27 cellular contexts compared by ENCODE assay signal in genomic region chr12:111088409-111088808, GRCh38. TPM values are rescaled to one million over a fixed set of nuclear protein-coding genes. Genes with fewer than 3 reads are reported as not detected.
"Had no signal": no experiment of that assay in that cellular context is flagged by ENCODE, and none has a peak within 500 bp of the region (broad histone marks: within the 10 kb centered on the region; RNA-seq: fewer than 3 reads in every experiment).

No MANE protein-coding gene starts in this region.

- H3K4me1 ChIP-seq: esophagus muscularis mucosa, foreskin keratinocyte, gastrocnemius medialis, heart left ventricle had no signal

- DNase-seq: activated CD4-positive, alpha-beta memory T cell treated with anti-CD3 and anti-CD28 coated beads, Interleukin-2, amount 10 ng/mL, durations not matched to agents 7 days and 5 days; activated CD4-positive, alpha-beta T cell treated with anti-CD3 and anti-CD28 coated beads for 1 hour; activated CD4-positive, alpha-beta T cell treated with anti-CD3 and anti-CD28 coated beads for 4 hours; activated CD4-positive, alpha-beta T cell treated with anti-CD3 and anti-CD28 coated beads, Interleukin-2, amount 10 ng/mL, durations not matched to agents 7 days and 5 days; activated CD4-positive, alpha-beta T cell treated with anti-CD3 and anti-CD28 coated beads, Interleukin-2, amount 50 U/mL, for 4 hours; activated CD8-positive, alpha-beta memory T cell treated with anti-CD3 and anti-CD28 coated beads, Interleukin-2, amount 50 U/mL, for 48 hours; activated gamma-delta T cell; activated naive CD4-positive, alpha-beta T cell; activated naive CD4-positive, alpha-beta T cell treated with anti-CD3 and anti-CD28 coated beads, Interleukin-2, amount 10 ng/mL, durations not matched to agents 7 days and 5 days; activated naive CD8-positive, alpha-beta T cell treated with anti-CD3 and anti-CD28 coated beads, Interleukin-2, amount 10 ng/mL, durations not matched to agents 7 days and 5 days; activated T-cell treated with anti-CD3 and anti-CD28 coated beads for 4 hours; activated T-cell treated with anti-CD3 and anti-CD28 coated beads, Interleukin-2, amount 50 U/mL, for 24 hours; activated T-cell treated with anti-CD3 and anti-CD28 coated beads, Interleukin-2, amount 50 U/mL, for 72 hours; amniotic stem cell; anterior cingulate cortex; brain microvascular endothelial cell; dorsolateral prefrontal cortex; effector memory CD4-positive, alpha-beta T cell; endodermal cell; foreskin keratinocyte; gastrocnemius medialis; glutamatergic neuron; heart left ventricle; T-helper 2 cell had no signal

- H3K36me3 ChIP-seq: brain microvascular endothelial cell, esophagus muscularis mucosa, gastrocnemius medialis, heart left ventricle had no signal

- H3K9me3 ChIP-seq: esophagus muscularis mucosa, gastrocnemius medialis, heart left ventricle had no signal

- H3K27ac ChIP-seq: brain microvascular endothelial cell, coronary artery, dorsolateral prefrontal cortex, esophagus muscularis mucosa, foreskin keratinocyte, gastrocnemius medialis, heart left ventricle had no signal

- H3K4me3 ChIP-seq: coronary artery, dorsolateral prefrontal cortex, esophagus muscularis mucosa, gastrocnemius medialis, heart left ventricle had no signal

- H3K27me3 ChIP-seq: brain microvascular endothelial cell, dorsolateral prefrontal cortex, gastrocnemius medialis had no signal

RNA-seq across cellular contexts. Expression of gene CUX2, which starts 54.4 kb away (rescaled TPM):
- total RNA-seq: epithelial cell of proximal tubule, foreskin keratinocyte had no signal
- polyA plus RNA-seq: foreskin keratinocyte, heart left ventricle had no signal
